ENCODE assay signal across 22 cellular contexts in genomic region chr3:2510746-2511145, GRCh38.
DNase-seq lines count a peak whose midpoint lies in the region; ATAC-seq and TF ChIP-seq lines count a peak whose summit lies in the region.
"Had no signal": no experiment of that assay in that cellular context is flagged by ENCODE, and none has a peak within 500 bp of the region (broad histone marks: within the 10 kb centered on the region; RNA-seq: fewer than 3 reads in every experiment).

No MANE protein-coding gene starts in this region.

- peak overlapping the region in 1 of 2 experiments; percentile 92; a peak in 2 of 4 replicates for H3K27ac ChIP-seq in SK-N-SH (ENCODE audit: low read depth in 2 of 2, low read length in 1 of 2)
- H3K27ac ChIP-seq in caudate nucleus (ENCODE audit: low read depth, low read length) = peak overlapping the region; percentile 1
- H3K27ac ChIP-seq in iPS-18a (ENCODE audit: low read length) = no peak overlapping the region
- H3K27ac ChIP-seq in temporal lobe (ENCODE audit: low read depth, low read length) = peak overlapping the region; percentile 13
- H3K27ac ChIP-seq: A549, SK-N-MC had no signal

- H2AFZ ChIP-seq in SK-N-SH (ENCODE audit: low read depth) = no peak overlapping the region

- no peak overlapping the region for H3K4me2 ChIP-seq in SK-N-SH
- H3K4me2 ChIP-seq: A549 had no signal

- H3K9me2 ChIP-seq in SK-N-SH = no peaks in the 10 kb centered on the region

- POLR2A ChIA-PET in SK-N-SH (lab: Yijun Ruan, JAX) = interaction anchor here (1.3 kb wide), 1 partner anchor 11 kb away, joined by 4 read pairs; no protein-coding TSS in a partner anchor
- POLR2A ChIA-PET in activated CD8-positive, alpha-beta T cell treated with anti-CD3 and anti-CD28 coated beads, Interleukin-2, amount 10 ng/mL, durations not matched to agents 7 days and 5 days (lab: Charles Lee) = no interaction called here

- CTCF ChIA-PET in SK-N-SH (lab: Yijun Ruan, JAX) = interaction anchor here (1.6 kb wide), 1 partner anchor 11 kb away, joined by 5 read pairs; no protein-coding TSS in a partner anchor
- CTCF ChIA-PET in activated CD8-positive, alpha-beta T cell treated with anti-CD3 and anti-CD28 coated beads, Interleukin-2, amount 10 ng/mL, durations not matched to agents 7 days and 5 days (lab: Charles Lee) = no interaction called here

- H4K20me1 ChIP-seq in SK-N-SH (ENCODE audit: insufficient read depth) = no peaks in the 10 kb centered on the region

- no peak overlapping the region for H3K27ac Mint-ChIP-seq in chondrocyte (ENCODE audit: unreplicated experiment)
- no peak overlapping the region for H3K27ac Mint-ChIP-seq in activated CD8-positive, alpha-beta T cell treated with anti-CD3 and anti-CD28 coated beads, Interleukin-2, amount 10 ng/mL, durations not matched to agents 7 days and 5 days
- H3K27ac Mint-ChIP-seq: CD8-positive, alpha-beta T cell had no signal

- H3K4me1 Mint-ChIP-seq in chondrocyte (ENCODE audit: low read depth) = peaks cover under 1% of the 10 kb centered on the region
- no peaks in the 10 kb centered on the region for H3K4me1 Mint-ChIP-seq in activated CD8-positive, alpha-beta T cell treated with anti-CD3 and anti-CD28 coated beads, Interleukin-2, amount 10 ng/mL, durations not matched to agents 7 days and 5 days (ENCODE audit: low read depth)

- no peak for TF ChIP-seq EP300 in SK-N-SH (IDR thresholded peaks at IDR 0.05; ENCODE audit: borderline replicate concordance in 1 of 2, low read depth in 1 of 2, low read length in 1 of 2)

- no peaks in the 10 kb centered on the region for H3K79me2 ChIP-seq in SK-N-SH (ENCODE audit: insufficient read depth)

- H3K4me1 ChIP-seq in SK-N-SH (ENCODE audit: control insufficient read depth in 1 of 2, insufficient read depth in 2 of 2, low read depth in 1 of 2, low read length in 1 of 2) (peaks cover 0 to 18% of the 10 kb centered on the region in 2 experiments; a peak in 2 of 4 replicates), iPS-18a (ENCODE audit: control insufficient read depth, low read depth, low read length) (peaks cover 3% of the 10 kb centered on the region)
- H3K4me1 ChIP-seq: A549, Caco-2 had no signal

- no peak for ATAC-seq in SK-N-SH treated with all-trans-retinoic acid at 6 μM for 48 hours
- no peak for ATAC-seq in GM21528 (IDR thresholded peaks at IDR 0.05; ENCODE audit: low FRiP score, unreplicated experiment)
- no peak for ATAC-seq in activated CD8-positive, alpha-beta T cell treated with anti-CD3 and anti-CD28 coated beads, Interleukin-2, amount 10 ng/mL, durations not matched to agents 7 days and 5 days
- ATAC-seq: A549; CD8-positive, alpha-beta T cell; GM12878 had no signal

- DNase-seq in SK-N-SH (peak; percentile 14), caudate nucleus (lab: John Stamatoyannopoulos, UW) (peak in 1 of 61 donors; percentile 19), chondrocyte (ENCODE audit: low spot score) (no peak)
- DNase-seq in activated CD8-positive, alpha-beta T cell treated with anti-CD3 and anti-CD28 coated beads, Interleukin-2, amount 10 ng/mL, durations not matched to agents 7 days and 5 days = no peak
- DNase-seq: AML-193; Caco-2; CD8-positive, alpha-beta T cell; GDM1; HCEC 1CT; IMR-90; KG1; MM.1S; NCI-H2107; NCI-H446 treated with DMSO at 0.1 percent for 48 hours; SIG-M5 had no signal

- 14% methylated on average over 5 of the region's 5 CpGs for WGBS in SK-N-SH (ENCODE audit: low lambda C conversion rate)

- TF ChIP-seq CTCF in SK-N-SH (IDR thresholded peaks at IDR 0.05) (no peak), chondrocyte (IDR thresholded peaks at IDR 0.05) (no peak)

- H3K36me3 ChIP-seq in SK-N-SH (replicated peaks in 1 of 2; ENCODE audit: control insufficient read depth in 1 of 2, insufficient read depth in 2 of 2, low read length in 1 of 2) (no peaks in the 10 kb centered on the region), iPS-18a (ENCODE audit: control insufficient read depth, low read depth, low read length) (no peaks in the 10 kb centered on the region)

- no peak overlapping the region for H3K4me3 Mint-ChIP-seq in chondrocyte (ENCODE audit: unreplicated experiment)
- H3K4me3 Mint-ChIP-seq in activated CD8-positive, alpha-beta T cell treated with anti-CD3 and anti-CD28 coated beads, Interleukin-2, amount 10 ng/mL, durations not matched to agents 7 days and 5 days = no peak overlapping the region
- H3K4me3 Mint-ChIP-seq: CD8-positive, alpha-beta T cell had no signal

- no peaks in the 10 kb centered on the region for H3K27me3 ChIP-seq in SK-N-SH (ENCODE audit: insufficient read depth)
- peaks cover 53% of the 10 kb centered on the region for H3K27me3 ChIP-seq in iPS-18a (ENCODE audit: control insufficient read depth, insufficient read depth, low read length)

- H3K4me3 ChIP-seq in SK-N-SH (ENCODE audit: low read depth in 2 of 2, low read length in 1 of 2) = peak overlapping the region in 1 of 2 experiments; percentile 30; a peak in 1 of 4 replicates
- peak overlapping the region; percentile 7 for H3K4me3 ChIP-seq in iPS-18a (ENCODE audit: low read length)
- H3K4me3 ChIP-seq: A549, GM12878, SK-N-MC had no signal

- H3K36me3 Mint-ChIP-seq in chondrocyte (ENCODE audit: low read depth) = no peaks in the 10 kb centered on the region
- H3K36me3 Mint-ChIP-seq in activated CD8-positive, alpha-beta T cell treated with anti-CD3 and anti-CD28 coated beads, Interleukin-2, amount 10 ng/mL, durations not matched to agents 7 days and 5 days (ENCODE audit: low read depth) = no peaks in the 10 kb centered on the region
- H3K36me3 Mint-ChIP-seq: CD8-positive, alpha-beta T cell had no signal

- no peaks in the 10 kb centered on the region for H3K9me3 Mint-ChIP-seq in chondrocyte (ENCODE audit: low read depth)
- no peaks in the 10 kb centered on the region for H3K9me3 Mint-ChIP-seq in activated CD8-positive, alpha-beta T cell treated with anti-CD3 and anti-CD28 coated beads, Interleukin-2, amount 10 ng/mL, durations not matched to agents 7 days and 5 days (ENCODE audit: insufficient read depth)
- H3K9me3 Mint-ChIP-seq: CD8-positive, alpha-beta T cell had no signal

- peaks cover 11% of the 10 kb centered on the region for H3K27me3 Mint-ChIP-seq in chondrocyte (ENCODE audit: low read depth)
- H3K27me3 Mint-ChIP-seq in activated CD8-positive, alpha-beta T cell treated with anti-CD3 and anti-CD28 coated beads, Interleukin-2, amount 10 ng/mL, durations not matched to agents 7 days and 5 days (ENCODE audit: low read depth) = no peaks in the 10 kb centered on the region

- H3K9ac ChIP-seq in SK-N-SH (no peak overlapping the region), iPS-18a (ENCODE audit: low read length) (no peak overlapping the region)

- no peak for TF ChIP-seq RAD21 in SK-N-SH (IDR thresholded peaks at IDR 0.05; ENCODE audit: low read length)

- no peaks in the 10 kb centered on the region for H3K9me3 ChIP-seq in SK-N-SH
- no peaks in the 10 kb centered on the region for H3K9me3 ChIP-seq in iPS-18a (ENCODE audit: control insufficient read depth, low read depth, low read length)
- H3K9me3 ChIP-seq: A549, Caco-2 had no signal

- no peaks in the 10 kb centered on the region for H3F3A ChIP-seq in SK-N-SH (replicated peaks; ENCODE audit: insufficient read depth)

TF ChIP-seq in SK-N-SH, 30 proteins besides CTCF, POLR2A, EP300 and RAD21:
- TF ChIP-seq POLR2AphosphoS5 (IDR thresholded peaks at IDR 0.05; ENCODE audit: low read depth, low read length) = no peak
- TF ChIP-seq USF2 (IDR thresholded peaks at IDR 0.05; ENCODE audit: borderline replicate concordance, low read depth, low read length) = no peak
- 0 out of 2 replicates have a peak, but pooled peaks have one; percentile 7 for TF ChIP-seq RCOR1 (IDR thresholded peaks at IDR 0.05; ENCODE audit: low read length)
- TF ChIP-seq RXRA (IDR thresholded peaks at IDR 0.05; ENCODE audit: borderline replicate concordance, low read depth) = no peak

TF ChIP-seq in SK-N-SH treated with all-trans-retinoic acid at 6 μM for 48 hours, 23 proteins besides CTCF, POLR2A, EP300 and RAD21 (continues in another document):
- TF ChIP-seq, protein P1, sequence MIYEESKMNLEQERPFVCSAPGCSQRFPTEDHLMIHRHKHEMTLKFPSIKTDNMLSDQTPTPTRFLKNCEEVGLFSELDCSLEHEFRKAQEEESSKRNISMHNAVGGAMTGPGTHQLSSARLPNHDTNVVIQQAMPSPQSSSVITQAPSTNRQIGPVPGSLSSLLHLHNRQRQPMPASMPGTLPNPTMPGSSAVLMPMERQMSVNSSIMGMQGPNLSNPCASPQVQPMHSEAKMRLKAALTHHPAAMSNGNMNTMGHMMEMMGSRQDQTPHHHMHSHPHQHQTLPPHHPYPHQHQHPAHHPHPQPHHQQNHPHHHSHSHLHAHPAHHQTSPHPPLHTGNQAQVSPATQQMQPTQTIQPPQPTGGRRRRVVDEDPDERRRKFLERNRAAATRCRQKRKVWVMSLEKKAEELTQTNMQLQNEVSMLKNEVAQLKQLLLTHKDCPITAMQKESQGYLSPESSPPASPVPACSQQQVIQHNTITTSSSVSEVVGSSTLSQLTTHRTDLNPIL (CRISPR knock-in tag; IDR thresholded peaks at IDR 0.05; ENCODE audit: low read depth) = no peak
- TF ChIP-seq ZFP3 (CRISPR knock-in tag; IDR thresholded peaks at IDR 0.05) (no peak), POU6F1 (CRISPR knock-in tag; IDR thresholded peaks at IDR 0.05; ENCODE audit: borderline replicate concordance, low read depth) (no peak), SNAI2 (CRISPR knock-in tag; IDR thresholded peaks at IDR 0.05) (no peak), CSDC2 (CRISPR knock-in tag; IDR thresholded peaks at IDR 0.05) (no peak), RARB (CRISPR knock-in tag; IDR thresholded peaks at IDR 0.05) (no peak), OSR1 (CRISPR knock-in tag; IDR thresholded peaks at IDR 0.05) (no peak), ISL1 (CRISPR knock-in tag; IDR thresholded peaks at IDR 0.05) (no peak), ZC3H10 (CRISPR knock-in tag; IDR thresholded peaks at IDR 0.05) (no peak), ARNTL (CRISPR knock-in tag; IDR thresholded peaks at IDR 0.05; ENCODE audit: borderline replicate concordance, low read depth) (no peak)
